Comparison of ENCODE assay signal across 19 cellular contexts in the genomic region with DNA sequence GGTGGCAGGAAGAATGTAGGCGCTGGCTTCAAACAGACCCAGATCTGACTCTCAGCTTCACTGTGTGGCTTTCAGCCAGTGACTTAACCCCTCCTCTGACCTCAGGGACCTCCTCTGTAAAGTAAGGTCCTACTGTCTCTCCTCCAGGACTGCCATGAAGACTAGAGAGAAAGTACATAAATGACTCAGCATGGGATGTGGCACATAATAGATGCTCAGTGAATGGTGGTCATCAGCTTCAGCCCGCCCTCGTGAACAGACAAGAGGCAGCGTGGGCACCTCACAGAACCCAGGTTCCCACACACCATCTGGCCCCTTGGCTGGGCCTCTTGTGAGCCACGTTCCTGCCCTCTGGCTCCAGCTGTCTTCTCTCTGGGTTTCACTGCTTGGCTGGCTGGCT.
A peak's percentile ranks its signal among the peaks of the same experiment; 100 is the strongest.
DNase-seq lines count a peak whose midpoint lies in the region; ATAC-seq and FAIRE-seq lines count a peak whose summit lies in the region.
"Had no signal": no experiment of that assay in that cellular context is flagged by ENCODE, and none has a peak within 500 bp of the region (broad histone marks: within the 10 kb centered on the region; RNA-seq: fewer than 3 reads in every experiment).

No MANE protein-coding gene starts in this region.

- intact Hi-C loops in activated CD4-positive, alpha-beta T cell treated with anti-CD3 and anti-CD28 coated beads, Interleukin-2, amount 10 ng/mL, durations not matched to agents 24 days and 14 days (cut with micrococcal nuclease): no loop called here

- ATAC-seq in naive thymus-derived CD8-positive, alpha-beta T cell: peak; percentile 45 to 49
- no peak for ATAC-seq in GM18517 (IDR thresholded peaks at IDR 0.05; ENCODE audit: unreplicated experiment)

- FAIRE-seq in GM18507 (lab: Jason Lieb, UNC): peak; percentile 76

- H3K27ac Mint-ChIP-seq in activated CD4-positive, alpha-beta T cell treated with anti-CD3 and anti-CD28 coated beads, Interleukin-2, amount 10 ng/mL, durations not matched to agents 24 days and 14 days: peak overlapping the region; percentile 11
- no peak overlapping the region for H3K27ac Mint-ChIP-seq in activated CD4-positive, alpha-beta T cell treated with anti-CD3 and anti-CD28 coated beads, Interleukin-2, amount 10 ng/mL, durations not matched to agents 7 days and 5 days
- H3K27ac Mint-ChIP-seq in T-helper 2 cell treated with Interferon-gamma antibody and Interleukin-4, amounts not matched to agents 5 μg/mL and 100 μg/mL, for 36 hours: no peak overlapping the region
- H3K27ac Mint-ChIP-seq in naive thymus-derived CD8-positive, alpha-beta T cell: peak overlapping the region in 9 of 10 donors; percentile 19 to 83 (median 69)
- H3K27ac Mint-ChIP-seq in immature natural killer cell: peak overlapping the region in 1 of 6 donors; percentile 10
- H3K27ac Mint-ChIP-seq: H9; naive B cell; T-helper 1 cell treated with Interleukin-12 subunit alpha and Interleukin-12 subunit beta and Interleukin-4 antibody, amounts not matched to agents 30 μg/mL and 1 μg/mL, for 36 hours had no signal

- peaks cover 16% of the 10 kb centered on the region for H3K9me3 Mint-ChIP-seq in activated CD4-positive, alpha-beta T cell treated with anti-CD3 and anti-CD28 coated beads, Interleukin-2, amount 10 ng/mL, durations not matched to agents 24 days and 14 days
- peaks cover 16% of the 10 kb centered on the region for H3K9me3 Mint-ChIP-seq in activated CD4-positive, alpha-beta T cell treated with anti-CD3 and anti-CD28 coated beads, Interleukin-2, amount 10 ng/mL, durations not matched to agents 7 days and 5 days
- H3K9me3 Mint-ChIP-seq in T-helper 2 cell treated with Interferon-gamma antibody and Interleukin-4, amounts not matched to agents 5 μg/mL and 100 μg/mL, for 36 hours: peaks cover 18% of the 10 kb centered on the region
- H3K9me3 Mint-ChIP-seq in naive thymus-derived CD8-positive, alpha-beta T cell: peaks cover 0 to 24% (median 17%) of the 10 kb centered on the region in 9 donors
- peaks cover 6 to 20% (median 16%) of the 10 kb centered on the region in 6 donors for H3K9me3 Mint-ChIP-seq in immature natural killer cell

- peaks cover 7% of the 10 kb centered on the region for H3K27me3 Mint-ChIP-seq in activated CD4-positive, alpha-beta T cell treated with anti-CD3 and anti-CD28 coated beads, Interleukin-2, amount 10 ng/mL, durations not matched to agents 24 days and 14 days
- H3K27me3 Mint-ChIP-seq in activated CD4-positive, alpha-beta T cell treated with anti-CD3 and anti-CD28 coated beads, Interleukin-2, amount 10 ng/mL, durations not matched to agents 7 days and 5 days: peaks cover 12% of the 10 kb centered on the region
- peaks cover 10% of the 10 kb centered on the region for H3K27me3 Mint-ChIP-seq in T-helper 2 cell treated with Interferon-gamma antibody and Interleukin-4, amounts not matched to agents 5 μg/mL and 100 μg/mL, for 36 hours (ENCODE audit: low read depth)
- H3K27me3 Mint-ChIP-seq in naive thymus-derived CD8-positive, alpha-beta T cell: peaks cover 0 to 1% (median 0%) of the 10 kb centered on the region in 5 donors
- peaks cover 15 to 27% (median 24%) of the 10 kb centered on the region in 3 donors for H3K27me3 Mint-ChIP-seq in immature natural killer cell (ENCODE audit: low read depth in 3 of 3)

- POLR2A ChIA-PET in activated CD4-positive, alpha-beta T cell treated with anti-CD3 and anti-CD28 coated beads, Interleukin-2, amount 10 ng/mL, durations not matched to agents 7 days and 5 days (lab: Charles Lee): no interaction called here
- POLR2A ChIA-PET in naive thymus-derived CD8-positive, alpha-beta T cell (lab: Charles Lee): no interaction called here

- CTCF ChIA-PET in activated CD4-positive, alpha-beta T cell treated with anti-CD3 and anti-CD28 coated beads, Interleukin-2, amount 10 ng/mL, durations not matched to agents 7 days and 5 days (lab: Charles Lee): interaction anchor here (0.5 to 1.6 kb wide), 2 partner anchors 259 to 287 kb away, joined by 3 to 6 read pairs; no protein-coding TSS in a partner anchor

- peak; percentile 67 for DNase-seq in activated CD4-positive, alpha-beta T cell treated with anti-CD3 and anti-CD28 coated beads, Interleukin-2, amount 10 ng/mL, durations not matched to agents 24 days and 14 days
- no peak for DNase-seq in activated CD4-positive, alpha-beta T cell treated with anti-CD3 and anti-CD28 coated beads, Interleukin-2, amount 10 ng/mL, durations not matched to agents 7 days and 5 days
- DNase-seq in GM18507 (ENCODE audit: extremely low spot score, insufficient read length, low read depth) (no peak), immature natural killer cell (no peak), T-helper 1 cell (no peak)
- peak; percentile 19 for DNase-seq in T-helper 2 cell treated with Interferon-gamma antibody and Interleukin-4, amounts not matched to agents 5 μg/mL and 100 μg/mL, for 36 hours (ENCODE audit: low spot score)
- peak in 3 of 10 donors; percentile 28 to 36 (median 35) for DNase-seq in naive thymus-derived CD8-positive, alpha-beta T cell
- DNase-seq: activated effector memory CD4-positive, alpha-beta T cell treated with Interleukin-2 at 50 U/mL for 16 hours; C1 segment of cervical spinal cord; colonic mucosa; DMS79 treated with DMSO at 0.1 percent for 48 hours; H9; naive B cell; NCI-H1417 treated with DMSO at 0.1 percent for 48 hours; NCI-H226; NK-92 treated with Interleukin-12 subunit alpha and Interleukin-12 subunit beta, amount 100 ng/mL, for 24 hours; trophoblast cell had no signal

- peaks cover 27% of the 10 kb centered on the region for H3K4me1 Mint-ChIP-seq in activated CD4-positive, alpha-beta T cell treated with anti-CD3 and anti-CD28 coated beads, Interleukin-2, amount 10 ng/mL, durations not matched to agents 24 days and 14 days
- H3K4me1 Mint-ChIP-seq in activated CD4-positive, alpha-beta T cell treated with anti-CD3 and anti-CD28 coated beads, Interleukin-2, amount 10 ng/mL, durations not matched to agents 7 days and 5 days: peaks cover 35% of the 10 kb centered on the region
- peaks cover 18% of the 10 kb centered on the region for H3K4me1 Mint-ChIP-seq in T-helper 2 cell treated with Interferon-gamma antibody and Interleukin-4, amounts not matched to agents 5 μg/mL and 100 μg/mL, for 36 hours (ENCODE audit: low read depth)
- peaks cover 23 to 64% (median 49%) of the 10 kb centered on the region in 4 donors for H3K4me1 Mint-ChIP-seq in naive thymus-derived CD8-positive, alpha-beta T cell
- H3K4me1 Mint-ChIP-seq in immature natural killer cell: peaks cover 25 to 27% of the 10 kb centered on the region in 2 donors

- peaks cover 10% of the 10 kb centered on the region for H3K36me3 Mint-ChIP-seq in activated CD4-positive, alpha-beta T cell treated with anti-CD3 and anti-CD28 coated beads, Interleukin-2, amount 10 ng/mL, durations not matched to agents 24 days and 14 days (ENCODE audit: low read depth)
- H3K36me3 Mint-ChIP-seq in activated CD4-positive, alpha-beta T cell treated with anti-CD3 and anti-CD28 coated beads, Interleukin-2, amount 10 ng/mL, durations not matched to agents 7 days and 5 days (ENCODE audit: low read depth): peaks cover 12% of the 10 kb centered on the region
- H3K36me3 Mint-ChIP-seq in T-helper 2 cell treated with Interferon-gamma antibody and Interleukin-4, amounts not matched to agents 5 μg/mL and 100 μg/mL, for 36 hours (ENCODE audit: low read depth): peaks cover 10% of the 10 kb centered on the region
- peaks cover 0 to 14% (median 8%) of the 10 kb centered on the region in 3 donors for H3K36me3 Mint-ChIP-seq in naive thymus-derived CD8-positive, alpha-beta T cell
- H3K36me3 Mint-ChIP-seq in immature natural killer cell: peaks cover 5 to 10% (median 6%) of the 10 kb centered on the region in 3 donors

- H3K4me3 Mint-ChIP-seq in activated CD4-positive, alpha-beta T cell treated with anti-CD3 and anti-CD28 coated beads, Interleukin-2, amount 10 ng/mL, durations not matched to agents 24 days and 14 days: no peak overlapping the region
- H3K4me3 Mint-ChIP-seq in activated CD4-positive, alpha-beta T cell treated with anti-CD3 and anti-CD28 coated beads, Interleukin-2, amount 10 ng/mL, durations not matched to agents 7 days and 5 days: no peak overlapping the region
- H3K4me3 Mint-ChIP-seq in T-helper 2 cell treated with Interferon-gamma antibody and Interleukin-4, amounts not matched to agents 5 μg/mL and 100 μg/mL, for 36 hours: no peak overlapping the region
- H3K4me3 Mint-ChIP-seq in naive thymus-derived CD8-positive, alpha-beta T cell: peak overlapping the region in 7 of 10 donors; percentile 33 to 63 (median 48)
- H3K4me3 Mint-ChIP-seq in immature natural killer cell: no peak overlapping the region
- H3K4me3 Mint-ChIP-seq: H9; naive B cell; T-helper 1 cell treated with Interleukin-12 subunit alpha and Interleukin-12 subunit beta and Interleukin-4 antibody, amounts not matched to agents 30 μg/mL and 1 μg/mL, for 36 hours had no signal

Comparison
In these comparisons a context has a peak if more than half of its experiments do, and no peak if none do; other contexts are left out.
1. DNase-seq: peak in activated CD4-positive, alpha-beta T cell treated with anti-CD3 and anti-CD28 coated beads, Interleukin-2, amount 10 ng/mL, durations not matched to agents 24 days and 14 days (single experiment) and T-helper 2 cell treated with Interferon-gamma antibody and Interleukin-4, amounts not matched to agents 5 μg/mL and 100 μg/mL, for 36 hours (single experiment); none in activated CD4-positive, alpha-beta T cell treated with anti-CD3 and anti-CD28 coated beads, Interleukin-2, amount 10 ng/mL, durations not matched to agents 7 days and 5 days (single experiment), GM18507 (single experiment), immature natural killer cell (0 of 3) and T-helper 1 cell (0 of 5).
2. H3K27ac Mint-ChIP-seq: peak in activated CD4-positive, alpha-beta T cell treated with anti-CD3 and anti-CD28 coated beads, Interleukin-2, amount 10 ng/mL, durations not matched to agents 24 days and 14 days (single experiment) and naive thymus-derived CD8-positive, alpha-beta T cell (9 of 10); none in activated CD4-positive, alpha-beta T cell treated with anti-CD3 and anti-CD28 coated beads, Interleukin-2, amount 10 ng/mL, durations not matched to agents 7 days and 5 days (single experiment) and T-helper 2 cell treated with Interferon-gamma antibody and Interleukin-4, amounts not matched to agents 5 μg/mL and 100 μg/mL, for 36 hours (single experiment).
3. H3K4me3 Mint-ChIP-seq: peak in naive thymus-derived CD8-positive, alpha-beta T cell (7 of 10); none in activated CD4-positive, alpha-beta T cell treated with anti-CD3 and anti-CD28 coated beads, Interleukin-2, amount 10 ng/mL, durations not matched to agents 24 days and 14 days (single experiment), activated CD4-positive, alpha-beta T cell treated with anti-CD3 and anti-CD28 coated beads, Interleukin-2, amount 10 ng/mL, durations not matched to agents 7 days and 5 days (single experiment), T-helper 2 cell treated with Interferon-gamma antibody and Interleukin-4, amounts not matched to agents 5 μg/mL and 100 μg/mL, for 36 hours (single experiment) and immature natural killer cell (0 of 5).